Comparison of ENCODE assay signal across 8 cellular contexts in the genomic region with DNA sequence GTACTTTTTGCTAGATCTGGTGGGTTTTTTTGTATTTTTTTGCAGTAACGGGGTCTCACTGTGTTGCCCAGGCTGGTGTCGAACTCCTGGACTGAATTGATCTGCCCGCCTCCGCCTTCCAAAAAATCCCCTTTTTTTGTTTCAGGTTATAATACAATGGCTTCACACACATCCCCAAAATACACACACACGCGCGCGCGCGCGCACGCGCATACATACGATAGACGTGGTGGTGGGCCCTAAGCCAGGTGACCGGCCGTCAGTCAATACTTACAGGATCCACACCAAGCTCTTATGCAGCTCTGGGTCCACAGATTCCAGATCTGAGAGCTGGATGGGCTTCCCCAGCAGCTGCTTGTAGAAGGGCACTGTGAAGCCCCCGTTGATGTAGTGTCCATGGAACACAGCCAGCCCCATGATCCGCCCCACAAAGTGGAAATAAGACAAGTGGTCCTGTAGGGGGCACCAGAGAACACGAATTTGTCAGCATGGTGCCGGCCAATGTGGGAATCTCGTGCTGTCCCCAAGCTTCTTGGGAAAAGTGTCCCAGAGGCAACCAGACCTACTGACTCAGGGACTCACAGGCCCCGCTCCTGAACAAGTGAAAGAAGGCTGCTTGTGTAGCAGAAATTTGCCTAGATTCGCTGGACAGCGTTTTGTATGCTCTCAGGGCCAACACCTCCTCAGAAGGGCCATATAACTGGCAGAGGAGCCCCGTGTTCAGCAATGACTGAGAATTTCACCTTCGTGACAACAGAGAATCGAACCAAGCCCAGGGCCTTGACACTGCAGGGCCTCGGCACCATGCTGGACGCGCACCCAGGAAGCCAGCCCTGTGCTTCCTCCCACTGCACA.
DNase-seq lines count a peak whose midpoint lies in the region; ATAC-seq and TF ChIP-seq lines count a peak whose summit lies in the region.

No MANE protein-coding gene starts in this region.

- H3K4me3 Mint-ChIP-seq in activated naive CD4-positive, alpha-beta T cell treated with anti-CD3 and anti-CD28 coated beads for 36 hours: no peak overlapping the region

- H3K36me3 ChIP-seq in testis (ENCODE audit: low read depth, missing control alignments): no peaks in the 10 kb centered on the region

- H3K9me3 ChIP-seq in testis: no peaks in the 10 kb centered on the region

- intact Hi-C loops in activated naive CD4-positive, alpha-beta T cell treated with anti-CD3 and anti-CD28 coated beads for 36 hours (cut with micrococcal nuclease): loop anchor here (1.0 to 5.0 kb wide), 3 partner anchors 102 to 337 kb away; no protein-coding TSS in a partner anchor
- intact Hi-C loops in testis (cut with DNase I; ENCODE audit: low total_unique reads): loop anchor here (10.0 kb wide), 1 partner anchor 274 kb away; no protein-coding TSS in a partner anchor

- 70 to 73% methylated on average over 29 to 31 of the region's 31 CpGs for WGBS in testis, 2 donors

- DNase-seq in DMS153 (lab: John Stamatoyannopoulos, UW) (peak; percentile 46), LHCN-M2 (ENCODE audit: low read depth) (peak; percentile 83), RWPE1 (ENCODE audit: low spot score) (peak; percentile 83), germinal center (ENCODE audit: low spot score) (peak; percentile 81), occipital lobe (lab: John Stamatoyannopoulos, UW) (peak; percentile 68), testis (peak; percentile 90)
- peak; percentile 76 for DNase-seq in activated naive CD4-positive, alpha-beta T cell treated with anti-CD3 and anti-CD28 coated beads for 36 hours

- no peaks in the 10 kb centered on the region for H3K9me3 Mint-ChIP-seq in activated naive CD4-positive, alpha-beta T cell treated with anti-CD3 and anti-CD28 coated beads for 36 hours

- H3K27ac ChIP-seq in RWPE1 (peak overlapping the region; percentile 44), testis (peak overlapping the region; percentile 15 to 90)

- H3K27me3 Mint-ChIP-seq in activated naive CD4-positive, alpha-beta T cell treated with anti-CD3 and anti-CD28 coated beads for 36 hours (ENCODE audit: low read depth): no peaks in the 10 kb centered on the region

- CTCF ChIA-PET in RWPE1 (lab: Yijun Ruan, JAX): interaction anchor here (0.6 to 1.2 kb wide), 8 partner anchors 13 to 288 kb away, joined by 3 to 5 read pairs (median 3); no protein-coding TSS in a partner anchor
- CTCF ChIA-PET in activated naive CD4-positive, alpha-beta T cell treated with anti-CD3 and anti-CD28 coated beads for 36 hours (lab: Charles Lee): interaction anchor here (0.8 to 4.6 kb wide), 5 partner anchors 9 to 274 kb away, joined by 3 to 26 read pairs (median 5); no protein-coding TSS in a partner anchor

- H3K27ac Mint-ChIP-seq in activated naive CD4-positive, alpha-beta T cell treated with anti-CD3 and anti-CD28 coated beads for 36 hours: peak overlapping the region; percentile 80

- H3K4me1 Mint-ChIP-seq in activated naive CD4-positive, alpha-beta T cell treated with anti-CD3 and anti-CD28 coated beads for 36 hours (ENCODE audit: low read depth): no peaks in the 10 kb centered on the region

- no peak overlapping the region for H3K4me3 ChIP-seq in testis

- H3K36me3 Mint-ChIP-seq in activated naive CD4-positive, alpha-beta T cell treated with anti-CD3 and anti-CD28 coated beads for 36 hours (ENCODE audit: low read depth): peaks cover 24% of the 10 kb centered on the region

- no peak for TF ChIP-seq POLR2A in testis (IDR thresholded peaks at IDR 0.05)

- H3K4me1 ChIP-seq in testis: peaks cover 31% of the 10 kb centered on the region

- POLR2A ChIA-PET in RWPE1 (lab: Yijun Ruan, JAX; ENCODE audit: low non-redundant PET): no interaction called here

- TF ChIP-seq CTCF in RWPE1 (conservative IDR thresholded peaks at IDR 0.05; ENCODE audit: low read depth): peak; percentile 83
- TF ChIP-seq CTCF in testis (IDR thresholded peaks at IDR 0.05): peak; percentile 79 to 87 (median 83)

- ATAC-seq in HG02840 (IDR thresholded peaks at IDR 0.05; ENCODE audit: low FRiP score, unreplicated experiment): no peak

- no peaks in the 10 kb centered on the region for H3K27me3 ChIP-seq in testis
